ENCODE assay signal across 8 cellular contexts in genomic region chr3:105367406-105368213, GRCh38. TPM values are rescaled to one million over a fixed set of nuclear protein-coding genes. Genes with fewer than 3 reads are reported as not detected.
DNase-seq lines count a peak whose midpoint lies in the region; ATAC-seq and TF ChIP-seq lines count a peak whose summit lies in the region.

No MANE protein-coding gene starts in this region.

- intact Hi-C loops in dorsolateral prefrontal cortex (cut with DNase I): loop anchor here (2.0 to 10.0 kb wide), 6 partner anchors 151 to 1095 kb away; no protein-coding TSS in a partner anchor
- intact Hi-C loops in lower leg skin (cut with DNase I; ENCODE audit: low total_unique reads): no loop called here

- H3K27me3 ChIP-seq in dorsolateral prefrontal cortex: no peaks in the 10 kb centered on the region

- WGBS in lower leg skin, 2 donors: 1% methylated on average over 25 to 26 of the region's 37 CpGs

- TF ChIP-seq CTCF in dorsolateral prefrontal cortex (IDR thresholded peaks at IDR 0.05 in 54 of 56, conservative IDR thresholded peaks at IDR 0.05 in 2 of 56; ENCODE audit: low read depth in 1 of 56, partially characterized antibody in 56 of 56): peak in 52 of 56 donors; percentile 4 to 65 (median 46)
- no peak for TF ChIP-seq CTCF in lower leg skin (IDR thresholded peaks at IDR 0.05)

- peak overlapping the region; percentile 51 to 96 (median 83) for H3K4me3 ChIP-seq in dorsolateral prefrontal cortex
- H3K4me3 ChIP-seq in lower leg skin (ENCODE audit: low read depth, poor library complexity, severe bottlenecking): peak overlapping the region; percentile 55

- TF ChIP-seq POLR2A in lower leg skin (IDR thresholded peaks at IDR 0.05): no peak

- DNase-seq in NCI-H345 (lab: John Stamatoyannopoulos, UW): peak; percentile 58
- no peak for DNase-seq in NCI-H345 treated with DMSO at 0.1 percent for 48 hours (lab: John Stamatoyannopoulos, UW; ENCODE audit: unreplicated experiment)
- DNase-seq in NCI-H2107 (lab: John Stamatoyannopoulos, UW): peak; percentile 20
- peak; percentile 34 for DNase-seq in activated CD4-positive, alpha-beta T cell treated with anti-CD3 and anti-CD28 coated beads, Interleukin-2, amount 50 U/mL, for 1 hour
- peak; percentile 19 to 83 (median 76) for DNase-seq in dorsolateral prefrontal cortex
- peak; percentile 59 to 93 for DNase-seq in lower leg skin (ENCODE audit: low spot score in 2 of 2)
- peak; percentile 74 to 87 for DNase-seq in stimulated activated CD4-positive, alpha-beta T cell treated with anti-CD3 and anti-CD28 coated beads, Interleukin-4, amount 100 ng/mL, for 48 hours (ENCODE audit: low read depth in 2 of 2)

- H3K27ac ChIP-seq in dorsolateral prefrontal cortex: peak overlapping the region; percentile 74 to 98 (median 95)

- ATAC-seq in HG02884 (IDR thresholded peaks at IDR 0.05; ENCODE audit: unreplicated experiment): peak; percentile 30

RNA-seq across cellular contexts. Expression of gene ALCAM, which starts 0.9 kb away (rescaled TPM):
- total RNA-seq in dorsolateral prefrontal cortex (100 to 1,000 TPM in 27 of 120 experiments, 10 to 100 TPM in 93; 43.9 to 211 (median 78.4) TPM), lower leg skin (10 to 100 TPM; 21.2 to 58.0 (median 31.1) TPM)

Comparison
In these comparisons a context has a peak if more than half of its experiments do, and no peak if none do; other contexts are left out.
1. CTCF ChIP-seq: peak in dorsolateral prefrontal cortex (52 of 56); none in lower leg skin (0 of 3).